13 cellular contexts compared by ENCODE assay signal in genomic region chr14:63713058-63713457, GRCh38. TPM values are rescaled to one million over a fixed set of nuclear protein-coding genes. Genes with fewer than 3 reads are reported as not detected.
DNase-seq lines count a peak whose midpoint lies in the region; ATAC-seq, FAIRE-seq and TF ChIP-seq lines count a peak whose summit lies in the region.
"Had no signal": no experiment of that assay in that cellular context is flagged by ENCODE, and none has a peak within 500 bp of the region (broad histone marks: within the 10 kb centered on the region; RNA-seq: fewer than 3 reads in every experiment).

No MANE protein-coding gene starts in this region.

- peaks cover 16% of the 10 kb centered on the region for H3K36me3 ChIP-seq in PC-3 (ENCODE audit: low read depth, low read length)
- H3K36me3 ChIP-seq in astrocyte (ENCODE audit: insufficient read depth, low read length) = no peaks in the 10 kb centered on the region
- H3K36me3 ChIP-seq: neural progenitor cell had no signal

- peaks cover 11% of the 10 kb centered on the region for H3K79me2 ChIP-seq in PC-3 (ENCODE audit: low read length)
- H3K79me2 ChIP-seq in astrocyte (ENCODE audit: insufficient read depth, low read length) = peaks cover 3% of the 10 kb centered on the region

- DNase-seq in activated T-cell treated with anti-CD3 and anti-CD28 coated beads, Interleukin-2, amount 50 U/mL, for 24 hours = no peak
- DNase-seq in activated T-cell treated with anti-CD3 and anti-CD28 coated beads for 4 hours (no peak), PC-3 (peak; percentile 63), astrocyte (ENCODE audit: low read depth) (peak; percentile 36), left lobe of liver (ENCODE audit: low spot score) (no peak)
- DNase-seq in activated effector memory CD4-positive, alpha-beta T cell treated with Interleukin-2 at 50 U/mL for 16 hours = no peak
- DNase-seq: activated CD4-positive, alpha-beta T cell treated with anti-CD3 and anti-CD28 coated beads for 4 hours; testis had no signal

- TF ChIP-seq CTCF in PC-3 (conservative IDR thresholded peaks at IDR 0.05; ENCODE audit: low read depth, low read length) = no peak
- TF ChIP-seq CTCF in astrocyte (IDR thresholded peaks at IDR 0.05; ENCODE audit: insufficient read depth, low read depth, low read length) = no peak

- no peak overlapping the region for H3K4me3 Mint-ChIP-seq in activated T-cell treated with anti-CD3 and anti-CD28 coated beads, Interleukin-2, amount 50 U/mL, for 24 hours
- no peak overlapping the region for H3K4me3 Mint-ChIP-seq in astrocyte (ENCODE audit: unreplicated experiment)
- H3K4me3 Mint-ChIP-seq in stimulated activated memory B cell treated with anti-CD40 and anti-IgM and Interleukin-4, amounts not matched to agents 10 μg/mL and 1 μg/mL and 100 μg/mL, for 72 hours = peak overlapping the region; percentile 6
- H3K4me3 Mint-ChIP-seq: neural progenitor cell had no signal

- H3K27ac ChIP-seq in PC-3 (ENCODE audit: low read length) (peak overlapping the region; percentile 72), astrocyte (ENCODE audit: low read depth, low read length) (no peak overlapping the region)
- H3K27ac ChIP-seq: neural progenitor cell, testis had no signal

- no peaks in the 10 kb centered on the region for H3F3A ChIP-seq in PC-3 (ENCODE audit: low read length, unreplicated experiment)

- 0 out of 2 replicates have a peak, but pooled peaks cover 6% of the 10 kb centered on the region for H3K9me3 ChIP-seq in PC-3 (ENCODE audit: low read length)
- H3K9me3 ChIP-seq in astrocyte (ENCODE audit: insufficient read depth, low read depth, low read length) = peaks cover 7% of the 10 kb centered on the region
- H3K9me3 ChIP-seq: testis had no signal

- H3K4me1 ChIP-seq in PC-3 (ENCODE audit: insufficient read depth, low read length) = peaks cover 15% of the 10 kb centered on the region
- H3K4me1 ChIP-seq in astrocyte (ENCODE audit: insufficient read depth, low read length) = no peaks in the 10 kb centered on the region
- H3K4me1 ChIP-seq: neural progenitor cell, testis had no signal

- peak overlapping the region; percentile 22 for H3K9ac ChIP-seq in PC-3 (ENCODE audit: low read length)
- H3K9ac ChIP-seq in astrocyte (ENCODE audit: low read length) = no peak overlapping the region
- H3K9ac ChIP-seq: neural progenitor cell had no signal

- peaks cover 8% of the 10 kb centered on the region; the same call in 1 of the 2 replicates for H4K20me1 ChIP-seq in PC-3 (ENCODE audit: low read length)
- peaks cover 15% of the 10 kb centered on the region for H4K20me1 ChIP-seq in astrocyte (ENCODE audit: insufficient read depth, low read length)

- H3K4me1 Mint-ChIP-seq in activated T-cell treated with anti-CD3 and anti-CD28 coated beads, Interleukin-2, amount 50 U/mL, for 24 hours (ENCODE audit: low read depth) = peaks cover 32% of the 10 kb centered on the region
- peaks cover 3% of the 10 kb centered on the region for H3K4me1 Mint-ChIP-seq in astrocyte (ENCODE audit: low read depth, unreplicated experiment)
- peaks cover 55% of the 10 kb centered on the region for H3K4me1 Mint-ChIP-seq in stimulated activated memory B cell treated with anti-CD40 and anti-IgM and Interleukin-4, amounts not matched to agents 10 μg/mL and 1 μg/mL and 100 μg/mL, for 72 hours
- H3K4me1 Mint-ChIP-seq: neural progenitor cell had no signal

- H3K9me3 Mint-ChIP-seq in activated T-cell treated with anti-CD3 and anti-CD28 coated beads, Interleukin-2, amount 50 U/mL, for 24 hours = peaks cover 7% of the 10 kb centered on the region
- peaks cover 10% of the 10 kb centered on the region for H3K9me3 Mint-ChIP-seq in astrocyte (ENCODE audit: unreplicated experiment)
- H3K9me3 Mint-ChIP-seq in stimulated activated memory B cell treated with anti-CD40 and anti-IgM and Interleukin-4, amounts not matched to agents 10 μg/mL and 1 μg/mL and 100 μg/mL, for 72 hours = no peaks in the 10 kb centered on the region

- CTCF ChIA-PET in PC-3 (lab: Charles Lee) = interaction anchor here (0.6 kb wide), 1 partner anchor 34 kb away, joined by 5 read pairs; no protein-coding TSS in a partner anchor

- H3K27ac Mint-ChIP-seq in activated T-cell treated with anti-CD3 and anti-CD28 coated beads, Interleukin-2, amount 50 U/mL, for 24 hours = peak overlapping the region; percentile 23
- no peak overlapping the region for H3K27ac Mint-ChIP-seq in astrocyte (ENCODE audit: unreplicated experiment)
- peak overlapping the region; percentile 57 for H3K27ac Mint-ChIP-seq in stimulated activated memory B cell treated with anti-CD40 and anti-IgM and Interleukin-4, amounts not matched to agents 10 μg/mL and 1 μg/mL and 100 μg/mL, for 72 hours
- H3K27ac Mint-ChIP-seq: neural progenitor cell had no signal

- H3K4me3 ChIP-seq in PC-3 (ENCODE audit: low read length) (no peak overlapping the region), astrocyte (ENCODE audit: insufficient read depth, low read depth, low read length) (no peak overlapping the region)
- H3K4me3 ChIP-seq: neural progenitor cell, testis had no signal

- H3K27me3 Mint-ChIP-seq in activated T-cell treated with anti-CD3 and anti-CD28 coated beads, Interleukin-2, amount 50 U/mL, for 24 hours = no peaks in the 10 kb centered on the region
- H3K27me3 Mint-ChIP-seq in astrocyte (ENCODE audit: low read depth, unreplicated experiment) = no peaks in the 10 kb centered on the region
- H3K27me3 Mint-ChIP-seq in stimulated activated memory B cell treated with anti-CD40 and anti-IgM and Interleukin-4, amounts not matched to agents 10 μg/mL and 1 μg/mL and 100 μg/mL, for 72 hours = no peaks in the 10 kb centered on the region

- intact Hi-C loops in PC-3 (cut with micrococcal nuclease) = loop anchor here (5.0 kb wide), 1 partner anchor 71 kb away; the partner anchor contains the start of gene WDR89

- FAIRE-seq in astrocyte (lab: Jason Lieb, UNC) = no peak
- FAIRE-seq: D721Med, HepG2 had no signal

- H2AFZ ChIP-seq in PC-3 (ENCODE audit: low read length) = no peak overlapping the region
- no peak overlapping the region for H2AFZ ChIP-seq in astrocyte (ENCODE audit: low read depth, low read length)
- H2AFZ ChIP-seq: neural progenitor cell had no signal

- no peaks in the 10 kb centered on the region for H3K9me2 ChIP-seq in PC-3 (replicated peaks; ENCODE audit: low read length)

- ATAC-seq in PC-3 = peak; percentile 52
- no peak for ATAC-seq in stimulated activated memory B cell treated with anti-CD40 and anti-IgM and Interleukin-4, amounts not matched to agents 10 μg/mL and 1 μg/mL and 100 μg/mL, for 72 hours
- ATAC-seq in HG03135 (IDR thresholded peaks at IDR 0.05; ENCODE audit: unreplicated experiment) = no peak
- no peak for ATAC-seq in left lobe of liver
- ATAC-seq: HepG2 had no signal

- POLR2A ChIA-PET in PC-3 (lab: Charles Lee; ENCODE audit: unreplicated experiment) = interaction anchor here (0.5 kb wide), 1 partner anchor 169 kb away, joined by 3 read pairs; no protein-coding TSS in a partner anchor

- peaks cover 34% of the 10 kb centered on the region for H3K36me3 Mint-ChIP-seq in activated T-cell treated with anti-CD3 and anti-CD28 coated beads, Interleukin-2, amount 50 U/mL, for 24 hours (ENCODE audit: low read depth)
- H3K36me3 Mint-ChIP-seq in astrocyte (ENCODE audit: low read depth, unreplicated experiment) = peaks cover 14% of the 10 kb centered on the region
- peaks cover 35% of the 10 kb centered on the region for H3K36me3 Mint-ChIP-seq in stimulated activated memory B cell treated with anti-CD40 and anti-IgM and Interleukin-4, amounts not matched to agents 10 μg/mL and 1 μg/mL and 100 μg/mL, for 72 hours

- H3K4me2 ChIP-seq in PC-3 (ENCODE audit: low read length) = peak overlapping the region; percentile 48
- H3K4me2 ChIP-seq in astrocyte (ENCODE audit: low read length) = no peak overlapping the region
- H3K4me2 ChIP-seq: neural progenitor cell had no signal

- TSS peak; percentile 13 for BruUV-seq in PC-3 (replicated peaks; lab: Mats Ljungman, UMichigan)

- no peaks in the 10 kb centered on the region for H3K27me3 ChIP-seq in PC-3 (ENCODE audit: low read length)
- H3K27me3 ChIP-seq in astrocyte (ENCODE audit: insufficient read depth, low read length) = no peaks in the 10 kb centered on the region
- H3K27me3 ChIP-seq: neural progenitor cell, testis had no signal

RNA-seq across cellular contexts. Expression of gene SGPP1, which starts 14.8 kb away (rescaled TPM):
- total RNA-seq in PC-3 (2014; rRNA removed) (15.9 and 19.3 TPM in 2 replicates), astrocyte (13.8 and 13.9 TPM in 2 replicates), left lobe of liver (15.5 TPM)

Comparison
In these comparisons a context has a peak if more than half of its experiments do, and no peak if none do; other contexts are left out.
1. DNase-seq: peak in PC-3 (single experiment) and astrocyte (single experiment); none in activated T-cell treated with anti-CD3 and anti-CD28 coated beads, Interleukin-2, amount 50 U/mL, for 24 hours (single experiment), activated T-cell treated with anti-CD3 and anti-CD28 coated beads for 4 hours (single experiment), activated effector memory CD4-positive, alpha-beta T cell treated with Interleukin-2 at 50 U/mL for 16 hours (single experiment) and left lobe of liver (single experiment).